ENCODE assay signal across 16 cellular contexts in genomic region chr6:164114656-164115055, GRCh38.
DNase-seq lines count a peak whose midpoint lies in the region; ATAC-seq and TF ChIP-seq lines count a peak whose summit lies in the region.
"Had no signal": no experiment of that assay in that cellular context is flagged by ENCODE, and none has a peak within 500 bp of the region (broad histone marks: within the 10 kb centered on the region; RNA-seq: fewer than 3 reads in every experiment).

No MANE protein-coding gene starts in this region.

- H2AK5ac ChIP-seq in neuronal stem cell (ENCODE audit: low read depth, low read length) = no peak overlapping the region

- no peak overlapping the region for H3K4ac ChIP-seq in neuronal stem cell (ENCODE audit: low read length)

- H3K9me3 Mint-ChIP-seq in brain = peaks cover 5 to 16% (median 7%) of the 10 kb centered on the region in 5 experiments

- H3K36me3 Mint-ChIP-seq in brain = peaks cover 4% of the 10 kb centered on the region
- H3K36me3 Mint-ChIP-seq: CD14-positive monocyte; CD4-positive, alpha-beta memory T cell had no signal

- no peak overlapping the region for H3K4me3 Mint-ChIP-seq in brain
- H3K4me3 Mint-ChIP-seq: CD14-positive monocyte had no signal

- no peak overlapping the region for H2BK5ac ChIP-seq in neuronal stem cell (ENCODE audit: low read length)

- peaks cover 0 to 15% of the 10 kb centered on the region in 2 donors for H3K4me1 ChIP-seq in neuronal stem cell (ENCODE audit: control insufficient read depth in 2 of 2, insufficient read depth in 1 of 2, low read depth in 1 of 2, low read length in 2 of 2)
- H3K4me1 ChIP-seq: HAP-1 had no signal

- TF ChIP-seq CTCF in brain (conservative IDR thresholded peaks at IDR 0.05) = no peak

- no peak overlapping the region for H3K4me3 ChIP-seq in neuronal stem cell (ENCODE audit: low read length in 2 of 2)
- H3K4me3 ChIP-seq: BLaER1, GM23248, HAP-1 had no signal

- peak overlapping the region in 4 of 5 experiments; percentile 72 to 81 (median 78) for H3K27ac Mint-ChIP-seq in brain
- H3K27ac Mint-ChIP-seq: CD14-positive monocyte; CD4-positive, alpha-beta memory T cell had no signal

- no peaks in the 10 kb centered on the region for H3K79me1 ChIP-seq in neuronal stem cell (ENCODE audit: low read depth, low read length)

- no peak overlapping the region for H4K8ac ChIP-seq in neuronal stem cell (ENCODE audit: low read depth, low read length)

- peaks cover 4% of the 10 kb centered on the region for H3K27me3 Mint-ChIP-seq in brain

- H3K27ac ChIP-seq in neuronal stem cell (replicated peaks; ENCODE audit: low read length) = no peak overlapping the region
- H3K27ac ChIP-seq: BLaER1, GM23248 had no signal

- H4K91ac ChIP-seq in neuronal stem cell (ENCODE audit: low read depth, low read length, poor library complexity) = no peak overlapping the region

- H3K36me3 ChIP-seq in neuronal stem cell (replicated peaks in 1 of 2; ENCODE audit: control insufficient read depth in 2 of 2, insufficient read depth in 2 of 2, low read length in 2 of 2) = no peaks in the 10 kb centered on the region
- H3K36me3 ChIP-seq: BLaER1, HAP-1 had no signal

- H2BK120ac ChIP-seq in neuronal stem cell (ENCODE audit: low read depth, low read length) = no peak overlapping the region

- peak overlapping the region; percentile 53 for H2AFZ ChIP-seq in neuronal stem cell (ENCODE audit: low read length)
- H2AFZ ChIP-seq: GM23248 had no signal

- H3K18ac ChIP-seq in neuronal stem cell (ENCODE audit: low read length) = no peak overlapping the region

- no peak overlapping the region for H2BK12ac ChIP-seq in neuronal stem cell (ENCODE audit: low read length)

- H3K4me2 ChIP-seq in neuronal stem cell (ENCODE audit: insufficient read depth, low read length, poor library complexity, severe bottlenecking) = no peak overlapping the region
- H3K4me2 ChIP-seq: BLaER1 had no signal

- no peak overlapping the region for H3K14ac ChIP-seq in neuronal stem cell (ENCODE audit: low read length)

- no CpG with 5 or more reads among the region's 5 CpGs for WGBS in neuronal stem cell (ENCODE audit: extremely low coverage in 2 of 2, insufficient read length in 2 of 2, insufficient replicate concordance in 1 of 2), 2 donors

- H3K23ac ChIP-seq in neuronal stem cell (ENCODE audit: low read depth, low read length, poor library complexity) = no peak overlapping the region

- peaks cover 36% of the 10 kb centered on the region for H3K4me1 Mint-ChIP-seq in brain
- H3K4me1 Mint-ChIP-seq: CD4-positive, alpha-beta memory T cell had no signal

- peaks cover 2 to 15% of the 10 kb centered on the region in 2 donors for H3K9me3 ChIP-seq in neuronal stem cell (replicated peaks in 1 of 2; ENCODE audit: control insufficient read depth in 2 of 2, insufficient read depth in 1 of 2, low read depth in 1 of 2, low read length in 2 of 2)
- H3K9me3 ChIP-seq: BLaER1, HAP-1 had no signal

- DNase-seq in midbrain (lab: John Stamatoyannopoulos, UW) (peak; percentile 44), neuronal stem cell (ENCODE audit: low spot score) (no peak), UCSD-AML1 (lab: John Stamatoyannopoulos, UW; ENCODE audit: unreplicated experiment) (no peak), AG08395 (ENCODE audit: low spot score) (no peak)
- DNase-seq: ACHN; AML-193; CD4-positive, alpha-beta memory T cell; DMS153; DMS79; GF-D8; GM23248 had no signal

- no peak overlapping the region for H2BK15ac ChIP-seq in neuronal stem cell (ENCODE audit: low read length)

- H3K27me3 ChIP-seq in neuronal stem cell (ENCODE audit: control insufficient read depth in 3 of 3, insufficient read depth in 3 of 3, low read depth in 1 of 3, low read length in 3 of 3) = no peaks in the 10 kb centered on the region
- H3K27me3 ChIP-seq: BLaER1 had no signal

- H3K9ac ChIP-seq in neuronal stem cell (ENCODE audit: low read depth, low read length, poor library complexity) = no peak overlapping the region
- H3K9ac ChIP-seq: BLaER1, GM23248 had no signal

- no peak for ATAC-seq in HG02588 (IDR thresholded peaks at IDR 0.05; ENCODE audit: unreplicated experiment)
